8 cellular contexts compared by ENCODE assay signal in genomic region chr2:69742170-69742952, GRCh38. TPM values are rescaled to one million over a fixed set of nuclear protein-coding genes. Genes with fewer than 3 reads are reported as not detected.
DNase-seq lines count a peak whose midpoint lies in the region; ATAC-seq and TF ChIP-seq lines count a peak whose summit lies in the region.

No MANE protein-coding gene starts in this region.

- no peaks in the 10 kb centered on the region for H3K79me2 ChIP-seq in OCI-LY1 (ENCODE audit: insufficient read depth, low read length)

- no peak for TF ChIP-seq CTCF in OCI-LY1 (IDR thresholded peaks at IDR 0.05; ENCODE audit: low read length)

- no peak overlapping the region for H2AFZ ChIP-seq in OCI-LY1 (ENCODE audit: low read length)

- H3K4me2 ChIP-seq in OCI-LY1 (ENCODE audit: low read length) = peak overlapping the region; percentile 92

- H3K9ac ChIP-seq in ES-I3 (ENCODE audit: low read depth, low read length) = peak overlapping the region; percentile 90
- peak overlapping the region; percentile 59; the same call in 1 of the 2 replicates for H3K9ac ChIP-seq in OCI-LY1 (ENCODE audit: low read length)
- peak overlapping the region; percentile 76 for H3K9ac ChIP-seq in muscle layer of colon (ENCODE audit: low read length)

- H3K36me3 ChIP-seq in ES-I3 (ENCODE audit: insufficient read depth, low read length) (0 out of 2 replicates have a peak, but pooled peaks cover 4% of the 10 kb centered on the region), H7 (replicated peaks; ENCODE audit: control insufficient read depth, insufficient read depth, low read length) (no peaks in the 10 kb centered on the region), OCI-LY1 (ENCODE audit: insufficient read depth, low read length) (no peaks in the 10 kb centered on the region), ectodermal cell (ENCODE audit: control insufficient read depth, insufficient read depth, low read length) (no peaks in the 10 kb centered on the region), muscle layer of colon (ENCODE audit: insufficient read depth, low read length) (no peaks in the 10 kb centered on the region)

- H3K4me3 ChIP-seq in H7 (ENCODE audit: insufficient read depth, low read depth, low read length) (peak overlapping the region; percentile 70), OCI-LY1 (ENCODE audit: low read depth, low read length, poor library complexity, severe bottlenecking) (peak overlapping the region; percentile 69), ectodermal cell (ENCODE audit: insufficient read depth, low read depth, low read length) (peak overlapping the region; percentile 54), muscle layer of colon (ENCODE audit: low read depth in 1 of 2, low read length in 2 of 2) (peak overlapping the region; percentile 91)

- H3K9me3 ChIP-seq in ES-I3 (ENCODE audit: control insufficient read depth, insufficient read depth, low read length) (no peaks in the 10 kb centered on the region), OCI-LY1 (ENCODE audit: low read length) (no peaks in the 10 kb centered on the region), ectodermal cell (ENCODE audit: control insufficient read depth, low read length) (no peaks in the 10 kb centered on the region), muscle layer of colon (ENCODE audit: low read length) (no peaks in the 10 kb centered on the region)

- no peak overlapping the region for H3K27ac ChIP-seq in OCI-LY1 (ENCODE audit: low read depth, low read length, poor library complexity, severe bottlenecking)
- H3K27ac ChIP-seq in ectodermal cell (ENCODE audit: insufficient read depth, low read depth, low read length, poor library complexity, severe bottlenecking) = no peak overlapping the region
- H3K27ac ChIP-seq in muscle layer of colon (ENCODE audit: low read depth, low read length) = peak overlapping the region; percentile 94

- H3F3A ChIP-seq in OCI-LY1 (ENCODE audit: insufficient read depth, low read length) = no peaks in the 10 kb centered on the region

- ATAC-seq in GM18861 (IDR thresholded peaks at IDR 0.05; ENCODE audit: unreplicated experiment) = no peak

- no peaks in the 10 kb centered on the region for H4K20me1 ChIP-seq in OCI-LY1 (ENCODE audit: insufficient read depth, low read length)

- H3K9me2 ChIP-seq in OCI-LY1 (ENCODE audit: low read depth, low read length) = no peaks in the 10 kb centered on the region

- 18% methylated on average over 41 of the region's 41 CpGs for WGBS in ectodermal cell, 2 experiments

- peak; percentile 29 for DNase-seq in H7
- DNase-seq in MV-4-11 (lab: John Stamatoyannopoulos, UW) = no peak
- no peak for DNase-seq in mesenteric fat pad (ENCODE audit: low spot score)

- H3K27me3 ChIP-seq in H7 (ENCODE audit: control insufficient read depth, insufficient read depth, low read length) (peaks cover 13% of the 10 kb centered on the region), OCI-LY1 (ENCODE audit: insufficient read depth, low read length) (0 out of 2 replicates have a peak, but pooled peaks cover 5% of the 10 kb centered on the region), ectodermal cell (ENCODE audit: control insufficient read depth, insufficient read depth, low read length, poor library complexity, severe bottlenecking) (peaks cover 39% of the 10 kb centered on the region), muscle layer of colon (ENCODE audit: control insufficient read depth in 1 of 2, insufficient read depth in 2 of 2, low read length in 2 of 2) (no peaks in the 10 kb centered on the region)

- H3K4me1 ChIP-seq in ES-I3 (ENCODE audit: insufficient read depth, low read length) (no peaks in the 10 kb centered on the region; the same call in 1 of the 2 replicates), OCI-LY1 (ENCODE audit: insufficient read depth, low read length, severe bottlenecking) (peaks cover 19% of the 10 kb centered on the region), ectodermal cell (ENCODE audit: control insufficient read depth, insufficient read depth, low read length) (no peaks in the 10 kb centered on the region), muscle layer of colon (ENCODE audit: insufficient read depth, low read length) (peaks cover 25% of the 10 kb centered on the region)

RNA-seq across cellular contexts. Expression of gene ANXA4, which starts 0.4 kb away (rescaled TPM):
- 2.8 and 3.0 TPM in 2 replicates for total RNA-seq in H7 (2014; rRNA removed; shearing (Covaris generic))
- 7.0 TPM for polyA plus RNA-seq in ectodermal cell (2013, experiment 1 of 4)
- polyA plus RNA-seq in ectodermal cell (2013, experiment 2 of 4) = 7.0 TPM
- 7.9 TPM for polyA plus RNA-seq in ectodermal cell (2013, experiment 3 of 4)
- 8.0 TPM for polyA plus RNA-seq in ectodermal cell (2013, experiment 4 of 4)
- 58.3 TPM for total RNA-seq in mesenteric fat pad

Comparison
In these comparisons a context has a peak if more than half of its experiments do, and no peak if none do; other contexts are left out.
1. RNA of gene ANXA4, which starts 0.4 kb away (total RNA-seq): 58.3 TPM in mesenteric fat pad (single experiment); 2.8 to 3.0 TPM in H7; every median in the first group is over 10 times any median in the second.
2. Peak in every context shown above with its lines, with median percentiles within 50 percentile points of each other: H3K9ac ChIP-seq and H3K4me3 ChIP-seq.